In the genomic region with DNA sequence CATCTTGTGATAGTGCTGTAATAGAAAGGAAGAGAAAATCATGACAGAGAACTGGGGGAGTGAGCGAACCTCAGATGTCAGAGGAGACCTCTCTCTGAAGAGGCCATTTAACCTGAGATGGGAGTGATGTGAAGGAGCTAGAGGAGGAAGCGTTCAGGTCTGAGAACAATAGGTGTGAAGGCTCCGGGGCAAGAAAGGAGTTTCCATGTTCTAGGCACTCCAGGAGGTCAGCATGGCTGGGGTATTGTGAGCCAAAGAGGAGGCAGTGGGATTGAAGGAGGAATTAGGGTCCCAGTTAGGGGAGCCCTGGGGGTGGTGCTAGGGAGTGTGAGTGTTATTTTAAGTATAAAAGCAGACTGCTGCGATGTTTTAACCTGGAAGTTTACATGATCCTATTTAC, we compare ENCODE assay signal across 1 cellular context.
TF ChIP-seq lines count a peak whose summit lies in the region.

No MANE protein-coding gene starts in this region.

TF ChIP-seq in GM23338, 12 proteins besides CTCF, POLR2A, EP300 and RAD21 (continued from another document):
- TF ChIP-seq, protein P1, sequence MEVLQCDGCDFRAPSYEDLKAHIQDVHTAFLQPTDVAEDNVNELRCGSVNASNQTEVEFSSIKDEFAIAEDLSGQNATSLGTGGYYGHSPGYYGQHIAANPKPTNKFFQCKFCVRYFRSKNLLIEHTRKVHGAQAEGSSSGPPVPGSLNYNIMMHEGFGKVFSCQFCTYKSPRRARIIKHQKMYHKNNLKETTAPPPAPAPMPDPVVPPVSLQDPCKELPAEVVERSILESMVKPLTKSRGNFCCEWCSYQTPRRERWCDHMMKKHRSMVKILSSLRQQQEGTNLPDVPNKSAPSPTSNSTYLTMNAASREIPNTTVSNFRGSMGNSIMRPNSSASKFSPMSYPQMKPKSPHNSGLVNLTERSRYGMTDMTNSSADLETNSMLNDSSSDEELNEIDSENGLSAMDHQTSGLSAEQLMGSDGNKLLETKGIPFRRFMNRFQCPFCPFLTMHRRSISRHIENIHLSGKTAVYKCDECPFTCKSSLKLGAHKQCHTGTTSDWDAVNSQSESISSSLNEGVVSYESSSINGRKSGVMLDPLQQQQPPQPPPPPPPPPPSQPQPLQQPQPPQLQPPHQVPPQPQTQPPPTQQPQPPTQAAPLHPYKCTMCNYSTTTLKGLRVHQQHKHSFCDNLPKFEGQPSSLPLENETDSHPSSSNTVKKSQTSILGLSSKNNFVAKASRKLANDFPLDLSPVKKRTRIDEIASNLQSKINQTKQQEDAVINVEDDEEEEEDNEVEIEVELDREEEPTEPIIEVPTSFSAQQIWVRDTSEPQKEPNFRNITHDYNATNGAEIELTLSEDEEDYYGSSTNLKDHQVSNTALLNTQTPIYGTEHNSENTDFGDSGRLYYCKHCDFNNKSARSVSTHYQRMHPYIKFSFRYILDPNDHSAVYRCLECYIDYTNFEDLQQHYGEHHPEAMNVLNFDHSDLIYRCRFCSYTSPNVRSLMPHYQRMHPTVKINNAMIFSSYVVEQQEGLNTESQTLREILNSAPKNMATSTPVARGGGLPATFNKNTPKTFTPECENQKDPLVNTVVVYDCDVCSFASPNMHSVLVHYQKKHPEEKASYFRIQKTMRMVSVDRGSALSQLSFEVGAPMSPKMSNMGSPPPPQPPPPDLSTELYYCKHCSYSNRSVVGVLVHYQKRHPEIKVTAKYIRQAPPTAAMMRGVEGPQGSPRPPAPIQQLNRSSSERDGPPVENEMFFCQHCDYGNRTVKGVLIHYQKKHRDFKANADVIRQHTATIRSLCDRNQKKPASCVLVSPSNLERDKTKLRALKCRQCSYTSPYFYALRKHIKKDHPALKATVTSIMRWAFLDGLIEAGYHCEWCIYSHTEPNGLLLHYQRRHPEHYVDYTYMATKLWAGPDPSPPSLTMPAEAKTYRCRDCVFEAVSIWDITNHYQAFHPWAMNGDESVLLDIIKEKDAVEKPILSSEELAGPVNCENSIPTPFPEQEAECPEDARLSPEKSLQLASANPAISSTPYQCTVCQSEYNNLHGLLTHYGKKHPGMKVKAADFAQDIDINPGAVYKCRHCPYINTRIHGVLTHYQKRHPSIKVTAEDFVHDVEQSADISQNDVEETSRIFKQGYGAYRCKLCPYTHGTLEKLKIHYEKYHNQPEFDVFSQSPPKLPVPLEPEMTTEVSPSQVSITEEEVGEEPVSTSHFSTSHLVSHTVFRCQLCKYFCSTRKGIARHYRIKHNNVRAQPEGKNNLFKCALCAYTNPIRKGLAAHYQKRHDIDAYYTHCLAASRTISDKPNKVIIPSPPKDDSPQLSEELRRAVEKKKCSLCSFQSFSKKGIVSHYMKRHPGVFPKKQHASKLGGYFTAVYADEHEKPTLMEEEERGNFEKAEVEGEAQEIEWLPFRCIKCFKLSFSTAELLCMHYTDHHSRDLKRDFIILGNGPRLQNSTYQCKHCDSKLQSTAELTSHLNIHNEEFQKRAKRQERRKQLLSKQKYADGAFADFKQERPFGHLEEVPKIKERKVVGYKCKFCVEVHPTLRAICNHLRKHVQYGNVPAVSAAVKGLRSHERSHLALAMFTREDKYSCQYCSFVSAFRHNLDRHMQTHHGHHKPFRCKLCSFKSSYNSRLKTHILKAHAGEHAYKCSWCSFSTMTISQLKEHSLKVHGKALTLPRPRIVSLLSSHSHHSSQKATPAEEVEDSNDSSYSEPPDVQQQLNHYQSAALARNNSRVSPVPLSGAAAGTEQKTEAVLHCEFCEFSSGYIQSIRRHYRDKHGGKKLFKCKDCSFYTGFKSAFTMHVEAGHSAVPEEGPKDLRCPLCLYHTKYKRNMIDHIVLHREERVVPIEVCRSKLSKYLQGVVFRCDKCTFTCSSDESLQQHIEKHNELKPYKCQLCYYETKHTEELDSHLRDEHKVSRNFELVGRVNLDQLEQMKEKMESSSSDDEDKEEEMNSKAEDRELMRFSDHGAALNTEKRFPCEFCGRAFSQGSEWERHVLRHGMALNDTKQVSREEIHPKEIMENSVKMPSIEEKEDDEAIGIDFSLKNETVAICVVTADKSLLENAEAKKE (CRISPR knock-in tag; IDR thresholded peaks at IDR 0.05): 0 out of 2 replicates have a peak, but pooled peaks have one; percentile 35
- TF ChIP-seq ZNF114 (CRISPR knock-in tag; IDR thresholded peaks at IDR 0.05): no peak
